Comparison of ENCODE assay signal across 18 cellular contexts in the genomic region with DNA sequence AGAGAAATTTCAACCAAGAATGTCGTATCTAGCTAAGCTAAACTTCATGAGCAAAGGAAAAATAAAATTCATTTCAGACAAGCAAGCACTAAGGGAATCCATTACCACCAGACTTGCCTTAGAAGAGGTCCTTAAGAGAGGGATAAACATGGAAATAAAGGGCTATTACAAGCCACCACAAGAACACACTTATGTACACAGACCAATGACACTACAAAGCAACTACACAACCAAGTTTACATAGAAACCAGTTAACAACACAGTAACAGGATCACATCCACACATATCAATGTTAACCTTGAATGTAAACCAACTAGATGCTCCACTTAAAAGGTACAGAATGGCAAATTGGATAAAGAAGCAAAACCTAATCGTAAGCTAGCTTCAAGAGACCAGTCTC.
DNase-seq lines count a peak whose midpoint lies in the region; ATAC-seq and TF ChIP-seq lines count a peak whose summit lies in the region.
"Had no signal": no experiment of that assay in that cellular context is flagged by ENCODE, and none has a peak within 500 bp of the region (broad histone marks: within the 10 kb centered on the region; RNA-seq: fewer than 3 reads in every experiment).

No MANE protein-coding gene starts in this region.

- H3K27me3 Mint-ChIP-seq in effector memory CD8-positive, alpha-beta T cell, result no peaks in the 10 kb centered on the region
- H3K27me3 Mint-ChIP-seq: memory B cell had no signal

- H3K9me3 ChIP-seq in OCI-LY1 (ENCODE audit: low read length), result peaks cover 12% of the 10 kb centered on the region; the same call in 1 of the 2 replicates

- no peak overlapping the region for H2AFZ ChIP-seq in OCI-LY1 (ENCODE audit: low read length)
- H2AFZ ChIP-seq: hepatocyte had no signal

- H3K4me1 Mint-ChIP-seq in effector memory CD8-positive, alpha-beta T cell (ENCODE audit: low read depth in 2 of 2), result peaks cover 65 to 67% of the 10 kb centered on the region in 2 donors

- DNase-seq in NCI-H187 treated with DMSO at 0.1 percent for 48 hours (lab: John Stamatoyannopoulos, UW), result peak; percentile 24
- no peak for DNase-seq in NCI-H187 (lab: John Stamatoyannopoulos, UW)
- peak; percentile 80 for DNase-seq in DMS153 (lab: John Stamatoyannopoulos, UW)
- no peak for DNase-seq in effector memory CD8-positive, alpha-beta T cell
- DNase-seq in stimulated activated CD4-positive, alpha-beta T cell treated with anti-CD3 and anti-CD28 coated beads, Interleukin-4, amount 100 ng/mL, for 1 hour, result no peak
- no peak for DNase-seq in cerebellar nuclear complex (lab: John Stamatoyannopoulos, UW)
- DNase-seq: 8988T; endodermal cell; kidney; NCI-H1436 treated with DMSO at 0.1 percent for 48 hours; NCI-H524 treated with DMSO at 0.1 percent for 48 hours; SIG-M5; stimulated activated naive CD4-positive, alpha-beta T cell treated with Interleukin-2 at 50 U/mL for 16 hours had no signal

- ATAC-seq in effector memory CD8-positive, alpha-beta T cell (replicated peaks), result no peak
- no peak for ATAC-seq in HG03097 (IDR thresholded peaks at IDR 0.05; ENCODE audit: low FRiP score, unreplicated experiment)

- no peak overlapping the region for H3K27ac ChIP-seq in OCI-LY1 (ENCODE audit: low read depth, low read length, poor library complexity, severe bottlenecking)
- H3K27ac ChIP-seq: BLaER1 treated with 17β-estradiol and CSF1 and Interleukin-3, amounts not matched to agents 10 nM and 100 nM; hepatocyte had no signal

- peak overlapping the region; percentile 13 to 70 for H3K27ac Mint-ChIP-seq in effector memory CD8-positive, alpha-beta T cell
- H3K27ac Mint-ChIP-seq: endodermal cell had no signal

- H3K9ac ChIP-seq in OCI-LY1 (ENCODE audit: low read length), result no peak overlapping the region
- H3K9ac ChIP-seq: BLaER1 treated with 17β-estradiol and CSF1 and Interleukin-3, amounts not matched to agents 10 nM and 100 nM had no signal

- H3K4me3 ChIP-seq in OCI-LY1 (ENCODE audit: low read depth, low read length, poor library complexity, severe bottlenecking), result no peak overlapping the region
- H3K4me3 ChIP-seq: BLaER1 treated with 17β-estradiol and CSF1 and Interleukin-3, amounts not matched to agents 10 nM and 100 nM; hepatocyte had no signal

- peaks cover 27% of the 10 kb centered on the region for H3K4me1 ChIP-seq in OCI-LY1 (ENCODE audit: insufficient read depth, low read length, severe bottlenecking)

- H3K36me3 Mint-ChIP-seq in effector memory CD8-positive, alpha-beta T cell (ENCODE audit: insufficient read depth), result peaks cover 16% of the 10 kb centered on the region

- TF ChIP-seq CTCF in OCI-LY1 (IDR thresholded peaks at IDR 0.05; ENCODE audit: low read length), result no peak

- no peaks in the 10 kb centered on the region; the same call in 1 of the 2 replicates for H4K20me1 ChIP-seq in OCI-LY1 (ENCODE audit: insufficient read depth, low read length)

- H3K79me2 ChIP-seq in OCI-LY1 (ENCODE audit: insufficient read depth, low read length), result peaks cover 100% of the 10 kb centered on the region

- H3K36me3 ChIP-seq in OCI-LY1 (ENCODE audit: insufficient read depth, low read length), result peaks cover 56% of the 10 kb centered on the region

- H3K27me3 ChIP-seq in OCI-LY1 (ENCODE audit: insufficient read depth, low read length), result no peaks in the 10 kb centered on the region
- H3K27me3 ChIP-seq: BLaER1 treated with 17β-estradiol and CSF1 and Interleukin-3, amounts not matched to agents 10 nM and 100 nM; hepatocyte had no signal

- H3K9me2 ChIP-seq in OCI-LY1 (ENCODE audit: low read depth, low read length), result no peaks in the 10 kb centered on the region

- H3K9me3 Mint-ChIP-seq in effector memory CD8-positive, alpha-beta T cell, result no peaks in the 10 kb centered on the region

- 0 out of 2 replicates have a peak overlapping the region, but pooled peaks have one; percentile 2 for H3K4me2 ChIP-seq in OCI-LY1 (ENCODE audit: low read length)
- H3K4me2 ChIP-seq: BLaER1 treated with 17β-estradiol and CSF1 and Interleukin-3, amounts not matched to agents 10 nM and 100 nM; hepatocyte had no signal

- H3K4me3 Mint-ChIP-seq in effector memory CD8-positive, alpha-beta T cell, result peak overlapping the region; percentile 44 to 50
- H3K4me3 Mint-ChIP-seq: endodermal cell had no signal

- no peaks in the 10 kb centered on the region for H3F3A ChIP-seq in OCI-LY1 (ENCODE audit: insufficient read depth, low read length)

Comparison
In these comparisons a context has a peak if more than half of its experiments do, and no peak if none do; other contexts are left out.
1. DNase-seq: peak in NCI-H187 treated with DMSO at 0.1 percent for 48 hours (single experiment) and DMS153 (single experiment); none in NCI-H187 (0 of 2), effector memory CD8-positive, alpha-beta T cell (0 of 3), stimulated activated CD4-positive, alpha-beta T cell treated with anti-CD3 and anti-CD28 coated beads, Interleukin-4, amount 100 ng/mL, for 1 hour (single experiment) and cerebellar nuclear complex (0 of 2).